9 cellular contexts compared by ENCODE assay signal in genomic region chr9:127398715-127399400, GRCh38. TPM values are rescaled to one million over a fixed set of nuclear protein-coding genes. Genes with fewer than 3 reads are reported as not detected.
DNase-seq lines count a peak whose midpoint lies in the region; ATAC-seq, FAIRE-seq and TF ChIP-seq lines count a peak whose summit lies in the region.
"Had no signal": no experiment of that assay in that cellular context is flagged by ENCODE, and none has a peak within 500 bp of the region (broad histone marks: within the 10 kb centered on the region; RNA-seq: fewer than 3 reads in every experiment).

No MANE protein-coding gene starts in this region.

- DNase-seq in left ventricle myocardium inferior (no peak), right cardiac atrium (no peak), GM19239 (ENCODE audit: insufficient read length, low spot score) (no peak), NCI-H1930 (lab: John Stamatoyannopoulos, UW) (no peak), putamen (ENCODE audit: low spot score) (no peak)
- DNase-seq in activated naive CD8-positive, alpha-beta T cell treated with anti-CD3 and anti-CD28 coated beads, Interleukin-2, amount 50 U/mL, for 24 hours, result no peak

- no peaks in the 10 kb centered on the region for H3K36me3 Mint-ChIP-seq in activated naive CD8-positive, alpha-beta T cell treated with anti-CD3 and anti-CD28 coated beads, Interleukin-2, amount 50 U/mL, for 24 hours (ENCODE audit: low read depth)

- no peak overlapping the region for H3K27ac ChIP-seq in left ventricle myocardium inferior (replicated peaks)
- H3K27ac ChIP-seq in right cardiac atrium (ENCODE audit: low read length), result no peak overlapping the region
- no peak overlapping the region for H3K27ac ChIP-seq in urinary bladder (ENCODE audit: low read depth)

- peak overlapping the region; percentile 70 for H3K4me3 Mint-ChIP-seq in activated naive CD8-positive, alpha-beta T cell treated with anti-CD3 and anti-CD28 coated beads, Interleukin-2, amount 50 U/mL, for 24 hours

- no peaks in the 10 kb centered on the region for H3K9me3 Mint-ChIP-seq in activated naive CD8-positive, alpha-beta T cell treated with anti-CD3 and anti-CD28 coated beads, Interleukin-2, amount 50 U/mL, for 24 hours

- no peak overlapping the region for H3K27ac Mint-ChIP-seq in activated naive CD8-positive, alpha-beta T cell treated with anti-CD3 and anti-CD28 coated beads, Interleukin-2, amount 50 U/mL, for 24 hours

- ATAC-seq in right cardiac atrium, result no peak
- no peak for ATAC-seq in activated naive CD8-positive, alpha-beta T cell treated with anti-CD3 and anti-CD28 coated beads, Interleukin-2, amount 50 U/mL, for 24 hours

- H3K4me1 ChIP-seq in left ventricle myocardium inferior (peaks cover 28% of the 10 kb centered on the region), right cardiac atrium (ENCODE audit: control insufficient read depth, insufficient read depth, low read length) (peaks cover 7% of the 10 kb centered on the region), mucosa of stomach (ENCODE audit: control insufficient read depth, insufficient read depth, low read length) (peaks cover 12% of the 10 kb centered on the region), urinary bladder (ENCODE audit: insufficient read depth) (no peaks in the 10 kb centered on the region)

- TF ChIP-seq CTCF in left ventricle myocardium inferior (IDR thresholded peaks at IDR 0.05; ENCODE audit: borderline replicate concordance), result no peak

- H3K4me1 Mint-ChIP-seq in activated naive CD8-positive, alpha-beta T cell treated with anti-CD3 and anti-CD28 coated beads, Interleukin-2, amount 50 U/mL, for 24 hours, result peaks cover 9% of the 10 kb centered on the region

- H3K4me3 ChIP-seq in left ventricle myocardium inferior, result peak overlapping the region; percentile 83
- no peak overlapping the region for H3K4me3 ChIP-seq in right cardiac atrium (ENCODE audit: low read length)
- no peak overlapping the region for H3K4me3 ChIP-seq in mucosa of stomach (ENCODE audit: low read length)
- peak overlapping the region; percentile 69 for H3K4me3 ChIP-seq in urinary bladder (ENCODE audit: low read depth, low read length)

- H3K9me3 ChIP-seq in left ventricle myocardium inferior (replicated peaks) (no peaks in the 10 kb centered on the region), right cardiac atrium (ENCODE audit: control insufficient read depth, low read length) (no peaks in the 10 kb centered on the region), mucosa of stomach (ENCODE audit: control insufficient read depth, low read length) (no peaks in the 10 kb centered on the region)
- H3K9me3 ChIP-seq: BE2C had no signal

- peaks cover 58% of the 10 kb centered on the region for H3K27me3 Mint-ChIP-seq in activated naive CD8-positive, alpha-beta T cell treated with anti-CD3 and anti-CD28 coated beads, Interleukin-2, amount 50 U/mL, for 24 hours

- intact Hi-C loops in left ventricle myocardium inferior (cut with micrococcal nuclease) (no loop called here), right cardiac atrium (cut with DNase I) (no loop called here)

- H3K36me3 ChIP-seq in left ventricle myocardium inferior (peaks cover 35% of the 10 kb centered on the region), mucosa of stomach (ENCODE audit: control insufficient read depth, insufficient read depth, low read length) (no peaks in the 10 kb centered on the region), urinary bladder (ENCODE audit: insufficient read depth) (no peaks in the 10 kb centered on the region)

- peak overlapping the region; percentile 68 for H3K9ac ChIP-seq in mucosa of stomach (ENCODE audit: low read length)

- H3K27me3 ChIP-seq in left ventricle myocardium inferior (ENCODE audit: low read depth), result no peaks in the 10 kb centered on the region
- no peaks in the 10 kb centered on the region for H3K27me3 ChIP-seq in right cardiac atrium (ENCODE audit: control insufficient read depth, insufficient read depth)
- no peaks in the 10 kb centered on the region for H3K27me3 ChIP-seq in mucosa of stomach (ENCODE audit: control insufficient read depth, insufficient read depth, low read length)
- H3K27me3 ChIP-seq: BE2C had no signal

- WGBS in right cardiac atrium, result 88% methylated on average over 13 of the region's 13 CpGs
- 61% methylated on average over 13 of the region's 13 CpGs for WGBS in urinary bladder

- FAIRE-seq in GM19239 (lab: Jason Lieb, UNC), result no peak

RNA-seq across cellular contexts. Expression of gene SLC2A8, which starts 1.9 kb away (rescaled TPM):
- total RNA-seq in left ventricle myocardium inferior, result 16.1 TPM
- 10 to 100 TPM; 12.2 to 16.6 (median 13.3) TPM for total RNA-seq in right cardiac atrium
- polyA plus RNA-seq in right cardiac atrium, result 15.4 TPM
- total RNA-seq in urinary bladder, result 20.8 TPM
- 140 TPM for polyA plus RNA-seq in urinary bladder

RNA-seq across cellular contexts. Expression of gene ZNF79, which starts 25.3 kb away (rescaled TPM):
- 6.2 TPM for total RNA-seq in left ventricle myocardium inferior
- 1 to 10 TPM; 6.3 to 7.9 (median 7.6) TPM for total RNA-seq in right cardiac atrium
- 3.2 TPM for polyA plus RNA-seq in right cardiac atrium
- total RNA-seq in urinary bladder, result 10.7 TPM
- 6.7 TPM for polyA plus RNA-seq in urinary bladder

RNA-seq across cellular contexts. Expression of gene RPL12, which starts 52.3 kb away (rescaled TPM):
- total RNA-seq in left ventricle myocardium inferior (605 TPM), right cardiac atrium (100 to 1,000 TPM; 535 to 714 (median 622) TPM), urinary bladder (973 TPM)
- polyA plus RNA-seq in right cardiac atrium (1,268 TPM), urinary bladder (3,354 TPM)

RNA-seq across cellular contexts. Expression of gene LRSAM1, which starts 52.5 kb away (rescaled TPM):
- total RNA-seq in left ventricle myocardium inferior (35.4 TPM), right cardiac atrium (10 to 100 TPM; 14.4 to 23.3 (median 21.1) TPM), urinary bladder (12.6 TPM)
- polyA plus RNA-seq in right cardiac atrium (23.8 TPM), urinary bladder (21.2 TPM)

Comparison
In these comparisons a context has a peak if more than half of its experiments do, and no peak if none do; other contexts are left out.
1. H3K4me3 ChIP-seq: peak in left ventricle myocardium inferior (single experiment) and urinary bladder (single experiment); none in right cardiac atrium (single experiment) and mucosa of stomach (single experiment).